In the genomic region with DNA sequence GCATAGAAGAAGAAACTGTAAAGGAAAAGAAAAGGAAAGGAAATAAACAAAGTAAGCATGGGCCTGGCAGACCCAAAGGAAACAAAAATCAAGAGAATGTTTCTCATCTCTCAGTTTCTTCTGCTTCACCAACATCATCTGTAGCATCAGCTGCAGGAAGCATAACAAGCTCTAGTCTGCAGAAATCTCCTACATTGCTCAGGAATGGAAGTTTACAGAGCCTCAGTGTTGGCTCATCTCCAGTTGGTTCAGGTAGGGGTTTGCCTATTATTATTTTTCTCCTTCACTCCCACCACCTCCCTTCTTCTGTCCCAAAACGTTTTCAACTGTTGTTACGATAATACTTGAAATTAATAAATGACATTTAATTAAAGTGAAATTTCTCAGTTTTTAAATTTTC, we compare ENCODE assay signal across 18 cellular contexts.
"Had no signal": no experiment of that assay in that cellular context is flagged by ENCODE, and none has a peak within 500 bp of the region (broad histone marks: within the 10 kb centered on the region; RNA-seq: fewer than 3 reads in every experiment).

No MANE protein-coding gene starts in this region.

- H3K9me3 Mint-ChIP-seq: activated B cell treated with CpG ODN at 0.5 μM for 24 hours; activated CD4-positive, alpha-beta memory T cell treated with anti-CD3 and anti-CD28 coated beads, Interleukin-2, amount 10 ng/mL, durations not matched to agents 7 days and 5 days; activated T-cell treated with anti-CD3 and anti-CD28 coated beads, Interleukin-2, amount 50 U/mL, for 4 hours; naive thymus-derived CD8-positive, alpha-beta T cell had no signal

- H3K4me1 ChIP-seq: breast epithelium, left lung had no signal

- H3K4me3 ChIP-seq: breast epithelium, dorsolateral prefrontal cortex, left lung, ovary, psoas muscle, skin epidermis, tibial artery had no signal

- H3K27ac Mint-ChIP-seq: activated B cell treated with CpG ODN at 0.5 μM for 24 hours; activated CD4-positive, alpha-beta memory T cell treated with anti-CD3 and anti-CD28 coated beads, Interleukin-2, amount 10 ng/mL, durations not matched to agents 7 days and 5 days had no signal

- H3K27me3 ChIP-seq: breast epithelium, dorsolateral prefrontal cortex, left lung, ovary, tibial artery had no signal

- H3K9me3 ChIP-seq: breast epithelium, left lung, ovary, psoas muscle, tibial artery had no signal

- H3K27me3 Mint-ChIP-seq: activated B cell treated with CpG ODN at 0.5 μM for 24 hours; activated CD4-positive, alpha-beta memory T cell treated with anti-CD3 and anti-CD28 coated beads, Interleukin-2, amount 10 ng/mL, durations not matched to agents 7 days and 5 days; naive thymus-derived CD8-positive, alpha-beta T cell had no signal

- DNase-seq: activated B cell treated with CpG ODN at 0.5 μM for 24 hours; activated CD4-positive, alpha-beta memory T cell treated with anti-CD3 and anti-CD28 coated beads, Interleukin-2, amount 10 ng/mL, durations not matched to agents 7 days and 5 days; activated CD4-positive, alpha-beta T cell treated with anti-CD3 and anti-CD28 coated beads for 4 hours; activated effector memory CD4-positive, alpha-beta T cell treated with Interleukin-2 at 50 U/mL for 16 hours; activated naive CD4-positive, alpha-beta T cell treated with anti-CD3 and anti-CD28 coated beads, Interleukin-2, amount 50 U/mL, for 16 hours; activated T-cell treated with anti-CD3 and anti-CD28 coated beads, Interleukin-2, amount 50 U/mL, for 4 hours; dorsolateral prefrontal cortex; head of caudate nucleus; left lung; naive thymus-derived CD8-positive, alpha-beta T cell; ovary; psoas muscle; right cardiac atrium; stimulated activated naive CD8-positive, alpha-beta T cell treated with anti-CD3 and anti-CD28 coated beads, Interleukin-15, Interleukin-2, amounts not matched to agents 100 U/mL and 50 U/mL, for 24 hours; substantia nigra; tibial artery had no signal

- H3K4me3 Mint-ChIP-seq: activated B cell treated with CpG ODN at 0.5 μM for 24 hours; activated CD4-positive, alpha-beta memory T cell treated with anti-CD3 and anti-CD28 coated beads, Interleukin-2, amount 10 ng/mL, durations not matched to agents 7 days and 5 days; activated T-cell treated with anti-CD3 and anti-CD28 coated beads, Interleukin-2, amount 50 U/mL, for 4 hours; naive thymus-derived CD8-positive, alpha-beta T cell had no signal

- H3K36me3 ChIP-seq: breast epithelium, ovary had no signal

- H3K27ac ChIP-seq: breast epithelium, left lung, ovary, psoas muscle, skin epidermis, tibial artery had no signal
